In genomic region chr17:38879878-38880727, GRCh38 we compare ENCODE assay signal across 8 cellular contexts. TPM values are rescaled to one million over a fixed set of nuclear protein-coding genes. Genes with fewer than 3 reads are reported as not detected.
DNase-seq lines count a peak whose midpoint lies in the region; ATAC-seq and TF ChIP-seq lines count a peak whose summit lies in the region.

No MANE protein-coding gene starts in this region.

- peak overlapping the region; percentile 77 for H2BK120ac ChIP-seq in mesenchymal stem cell (ENCODE audit: low read depth, low read length)

- POLR2A ChIA-PET in OCI-LY7 (lab: Charles Lee) = interaction anchor here (1.0 to 1.9 kb wide), 2 partner anchors 9 to 37 kb away, joined by 3 to 5 read pairs; no protein-coding TSS in a partner anchor

- peak overlapping the region; percentile 35 to 68 for H3K4ac ChIP-seq in mesenchymal stem cell (ENCODE audit: low read depth in 1 of 2, low read length in 2 of 2)

- peak overlapping the region; percentile 93 for H2BK5ac ChIP-seq in mesenchymal stem cell (ENCODE audit: low read depth, low read length, poor library complexity, severe bottlenecking)

- H3K36me3 ChIP-seq in OCI-LY7 (ENCODE audit: insufficient read depth, low read length) (peaks cover 67% of the 10 kb centered on the region), mesenchymal stem cell (ENCODE audit: control insufficient read depth in 1 of 2, insufficient read depth in 2 of 2, low read depth in 1 of 2, low read length in 2 of 2) (peaks cover 65 to 66% of the 10 kb centered on the region in 2 experiments)

- intact Hi-C loops in OCI-LY7 (cut with micrococcal nuclease; ENCODE audit: unreplicated experiment) (loop anchor here (10.0 kb wide), 1 partner anchor 55 kb away; no protein-coding TSS in a partner anchor), dorsolateral prefrontal cortex (cut with DNase I) (no loop called here)

- H3K4me1 ChIP-seq in OCI-LY7 (ENCODE audit: insufficient read depth, low read length, poor library complexity, severe bottlenecking) = peaks cover 77% of the 10 kb centered on the region
- H3K4me1 ChIP-seq in mesenchymal stem cell (ENCODE audit: control insufficient read depth, insufficient read depth, low read depth, low read length) = peaks cover 72% of the 10 kb centered on the region

- H3K9me2 ChIP-seq in OCI-LY7 (ENCODE audit: insufficient read depth, low read length) = no peaks in the 10 kb centered on the region

- H3K14ac ChIP-seq in mesenchymal stem cell (ENCODE audit: low read length in 2 of 2) = peak overlapping the region in 1 of 2 experiments; percentile 28

- H3K27ac ChIP-seq in OCI-LY7 (ENCODE audit: low read depth, low read length, poor library complexity, severe bottlenecking) = peak overlapping the region; percentile 40
- H3K27ac ChIP-seq in dorsolateral prefrontal cortex = peak overlapping the region in 42 of 59 donors; percentile 0 to 84 (median 42)
- H3K27ac ChIP-seq in mesenchymal stem cell (ENCODE audit: low read length, poor library complexity, severe bottlenecking) = peak overlapping the region; percentile 99

- DNase-seq in ELF-1 (ENCODE audit: low read depth, low spot score) (peak; percentile 95), OCI-LY7 (ENCODE audit: low spot score) (peak; percentile 57), dorsolateral prefrontal cortex (no peak), mesenchymal stem cell (peak; percentile 66), SKM-1 treated with dmso at 0.1 percent for 144 hours (lab: John Stamatoyannopoulos, UW; ENCODE audit: unreplicated experiment) (no peak), SK-N-DZ (ENCODE audit: low spot score) (no peak), superior temporal gyrus (ENCODE audit: extremely low spot score) (no peak)

- peak overlapping the region; percentile 24 for H3K4me3 ChIP-seq in OCI-LY7 (ENCODE audit: low read depth, low read length, poor library complexity, severe bottlenecking)
- H3K4me3 ChIP-seq in dorsolateral prefrontal cortex = peak overlapping the region in 5 of 59 donors; percentile 8 to 17 (median 9)
- no peak overlapping the region for H3K4me3 ChIP-seq in mesenchymal stem cell (ENCODE audit: insufficient read depth in 1 of 2, low read depth in 1 of 2, low read length in 2 of 2)

- CTCF ChIA-PET in OCI-LY7 (lab: Charles Lee; ENCODE audit: unreplicated experiment) = interaction anchor here (0.6 kb wide), 1 partner anchor 17 kb away, joined by 4 read pairs; no protein-coding TSS in a partner anchor

- peak overlapping the region; percentile 86 for H2BK12ac ChIP-seq in mesenchymal stem cell (ENCODE audit: low read length in 2 of 2)

- no peak for TF ChIP-seq CTCF in OCI-LY7 (conservative IDR thresholded peaks at IDR 0.05; ENCODE audit: low read length)
- no peak for TF ChIP-seq CTCF in dorsolateral prefrontal cortex (IDR thresholded peaks at IDR 0.05 in 54 of 56, conservative IDR thresholded peaks at IDR 0.05 in 2 of 56; ENCODE audit: low read depth in 1 of 56, partially characterized antibody in 56 of 56)

- no peaks in the 10 kb centered on the region for H3K79me1 ChIP-seq in mesenchymal stem cell (replicated peaks; ENCODE audit: low read length, poor library complexity, severe bottlenecking)

- H3K79me2 ChIP-seq in OCI-LY7 (ENCODE audit: insufficient read depth, low read depth, low read length) = peaks cover 80% of the 10 kb centered on the region; the same call in 1 of the 2 replicates

- no TSS peak for BruUV-seq in OCI-LY7 (replicated peaks; lab: Mats Ljungman, UMichigan)

- no peak for ATAC-seq in GM18873 (IDR thresholded peaks at IDR 0.05; ENCODE audit: low FRiP score, unreplicated experiment)

- H4K91ac ChIP-seq in mesenchymal stem cell (ENCODE audit: low read length) = peak overlapping the region; percentile 52

- H3K9me3 ChIP-seq in OCI-LY7 (ENCODE audit: low read length) (no peaks in the 10 kb centered on the region), mesenchymal stem cell (ENCODE audit: control insufficient read depth, low read length) (no peaks in the 10 kb centered on the region)

- peak overlapping the region in 1 of 2 experiments; percentile 11 for H3K23ac ChIP-seq in mesenchymal stem cell (ENCODE audit: low read length in 2 of 2)

- H2AK5ac ChIP-seq in mesenchymal stem cell (ENCODE audit: low read length, severe bottlenecking) = peak overlapping the region; percentile 96

- no peaks in the 10 kb centered on the region for H3K27me3 ChIP-seq in dorsolateral prefrontal cortex
- H3K27me3 ChIP-seq in mesenchymal stem cell (ENCODE audit: control insufficient read depth in 1 of 2, insufficient read depth in 1 of 2, low read length in 2 of 2) = no peaks in the 10 kb centered on the region

- peak overlapping the region; percentile 69 to 96 for H3K18ac ChIP-seq in mesenchymal stem cell (ENCODE audit: low read depth in 1 of 2, low read length in 2 of 2)

- no peak overlapping the region for H2BK15ac ChIP-seq in mesenchymal stem cell (ENCODE audit: low read depth, poor library complexity, severe bottlenecking)

- no peak overlapping the region for H2AFZ ChIP-seq in OCI-LY7 (ENCODE audit: low read length)
- no peak overlapping the region for H2AFZ ChIP-seq in mesenchymal stem cell (ENCODE audit: low read depth, low read length)

- peak overlapping the region; percentile 88 for H3K4me2 ChIP-seq in OCI-LY7 (ENCODE audit: low read length)
- H3K4me2 ChIP-seq in mesenchymal stem cell (ENCODE audit: low read length, poor library complexity, severe bottlenecking) = peak overlapping the region; percentile 44

- peak overlapping the region; percentile 77 for H3K9ac ChIP-seq in mesenchymal stem cell (ENCODE audit: low read length)

- no peaks in the 10 kb centered on the region; the same call in 1 of the 2 replicates for H4K20me1 ChIP-seq in OCI-LY7 (ENCODE audit: insufficient read depth, low read length)

- peak overlapping the region; percentile 19 for H4K8ac ChIP-seq in mesenchymal stem cell (ENCODE audit: low read length)

- 16% methylated on average over 6 of the region's 8 CpGs for WGBS in mesenchymal stem cell

RNA-seq across cellular contexts. Expression of gene LASP1, which starts 10.2 kb away (rescaled TPM):
- 44.3 and 48.6 TPM in 2 replicates for total RNA-seq in OCI-LY7 (2014; rRNA removed; shearing (Covaris generic))
- total RNA-seq in OCI-LY7 (2022) (101 and 110 TPM in 2 replicates), dorsolateral prefrontal cortex (100 to 1,000 TPM in 14 of 120 experiments, 10 to 100 TPM in 106; 54.6 to 125 (median 90.0) TPM)
- 223 TPM for polyA plus RNA-seq in mesenchymal stem cell (2013, experiment 1 of 2)
- 220 TPM for polyA plus RNA-seq in mesenchymal stem cell (2013, experiment 2 of 2)
- polyA plus RNA-seq in SK-N-DZ (2014; cell fraction: cytosol; rRNA removed) = 33.0 and 37.4 TPM in 2 replicates
- polyA plus RNA-seq in SK-N-DZ (2014; cell fraction: nucleus; rRNA removed) = 15.7 and 18.3 TPM in 2 replicates

RNA-seq across cellular contexts. Expression of gene RPL23, which starts 26.6 kb away (rescaled TPM):
- total RNA-seq in OCI-LY7 (2014; rRNA removed; shearing (Covaris generic)) = 1,289 and 1,881 TPM in 2 replicates
- total RNA-seq in OCI-LY7 (2022) = 1,611 and 1,766 TPM in 2 replicates
- 100 to 1,000 TPM; 239 to 571 (median 364) TPM for total RNA-seq in dorsolateral prefrontal cortex
- 3,739 TPM for polyA plus RNA-seq in mesenchymal stem cell (2013, experiment 1 of 2)
- polyA plus RNA-seq in mesenchymal stem cell (2013, experiment 2 of 2) = 3,716 TPM
- 2,846 and 2,901 TPM in 2 replicates for polyA plus RNA-seq in SK-N-DZ (2014; cell fraction: cytosol; rRNA removed)
- 2,361 and 2,387 TPM in 2 replicates for polyA plus RNA-seq in SK-N-DZ (2014; cell fraction: nucleus; rRNA removed)

RNA-seq across cellular contexts. Expression of gene CWC25, which starts 55.0 kb away (rescaled TPM):
- total RNA-seq in OCI-LY7 (2014; rRNA removed; shearing (Covaris generic)) = 22.2 and 25.4 TPM in 2 replicates
- 26.8 and 30.8 TPM in 2 replicates for total RNA-seq in OCI-LY7 (2022)
- 10 to 100 TPM; 12.1 to 25.1 (median 17.5) TPM for total RNA-seq in dorsolateral prefrontal cortex
- polyA plus RNA-seq in mesenchymal stem cell (2013, experiment 1 of 2) = 15.0 TPM
- 14.0 TPM for polyA plus RNA-seq in mesenchymal stem cell (2013, experiment 2 of 2)
- 8.9 and 12.0 TPM in 2 replicates for polyA plus RNA-seq in SK-N-DZ (2014; cell fraction: cytosol; rRNA removed)
- polyA plus RNA-seq in SK-N-DZ (2014; cell fraction: nucleus; rRNA removed) = 39.8 and 54.9 TPM in 2 replicates

Comparison
In these comparisons a context has a peak if more than half of its experiments do, and no peak if none do; other contexts are left out.
1. DNase-seq: peak in ELF-1 (single experiment), OCI-LY7 (single experiment) and mesenchymal stem cell (single experiment); none in dorsolateral prefrontal cortex (0 of 10), SKM-1 treated with dmso at 0.1 percent for 144 hours (single experiment), SK-N-DZ (single experiment) and superior temporal gyrus (single experiment).
2. H3K27ac ChIP-seq: peak in every context shown above with its lines; median percentile 99 in mesenchymal stem cell; 42 in dorsolateral prefrontal cortex; 40 in OCI-LY7.